In genomic region chr19:7505682-7506384, GRCh38 we compare ENCODE assay signal across 8 cellular contexts. TPM values are rescaled to one million over a fixed set of nuclear protein-coding genes. Genes with fewer than 3 reads are reported as not detected.
A peak's percentile ranks its signal among the peaks of the same experiment; 100 is the strongest.
DNase-seq lines count a peak whose midpoint lies in the region; ATAC-seq and TF ChIP-seq lines count a peak whose summit lies in the region.

No MANE protein-coding gene starts in this region.

- CTCF ChIA-PET in activated CD4-positive, alpha-beta T cell treated with anti-CD3 and anti-CD28 coated beads for 36 hours (lab: Charles Lee), result interaction anchor here (0.8 to 1.0 kb wide), 2 partner anchors 63 to 370 kb away, joined by 3 read pairs; no protein-coding TSS in a partner anchor

- H3K36me3 Mint-ChIP-seq in activated CD4-positive, alpha-beta T cell treated with anti-CD3 and anti-CD28 coated beads for 36 hours (ENCODE audit: low read depth), result no peaks in the 10 kb centered on the region
- H3K36me3 Mint-ChIP-seq in natural killer cell treated with Interleukin-12 subunit alpha and Interleukin-12 subunit beta and Interleukin-15 and Interleukin-18, amount 100 ng/mL, for 72 hours, result no peaks in the 10 kb centered on the region

- peaks cover 13% of the 10 kb centered on the region for H3K27me3 ChIP-seq in colonic mucosa

- peaks cover 6% of the 10 kb centered on the region for H3K4me1 ChIP-seq in colonic mucosa

- peaks cover 13% of the 10 kb centered on the region for H3K4me1 Mint-ChIP-seq in activated CD4-positive, alpha-beta T cell treated with anti-CD3 and anti-CD28 coated beads for 36 hours
- peaks cover 0 to 11% of the 10 kb centered on the region in 2 donors for H3K4me1 Mint-ChIP-seq in natural killer cell treated with Interleukin-12 subunit alpha and Interleukin-12 subunit beta and Interleukin-15 and Interleukin-18, amount 100 ng/mL, for 72 hours (ENCODE audit: low read depth in 2 of 2)

- ATAC-seq in activated CD4-positive, alpha-beta T cell treated with anti-CD3 and anti-CD28 coated beads for 36 hours, result peak; percentile 64
- peak; percentile 61 to 69 for ATAC-seq in natural killer cell treated with Interleukin-12 subunit alpha and Interleukin-12 subunit beta and Interleukin-15 and Interleukin-18, amount 100 ng/mL, for 72 hours

- no peak for TF ChIP-seq CTCF in colonic mucosa (IDR thresholded peaks at IDR 0.05)

- intact Hi-C loops in activated CD4-positive, alpha-beta T cell treated with anti-CD3 and anti-CD28 coated beads for 36 hours (cut with DNase I, micrococcal nuclease), result loop anchor here in 1 of 2 experiments (1.0 to 5.0 kb wide), 6 partner anchors 16 to 366 kb away; partner anchors contain the start of genes MCOLN1, PEX11G, PNPLA6 and PRR36
- intact Hi-C loops in colonic mucosa (cut with DNase I), result no loop called here
- intact Hi-C loops in posterior vena cava (cut with DNase I), result no loop called here

- no peaks in the 10 kb centered on the region for H3K36me3 ChIP-seq in colonic mucosa

- no peak overlapping the region for H3K27ac Mint-ChIP-seq in activated CD4-positive, alpha-beta T cell treated with anti-CD3 and anti-CD28 coated beads for 36 hours
- H3K27ac Mint-ChIP-seq in natural killer cell treated with Interleukin-12 subunit alpha and Interleukin-12 subunit beta and Interleukin-15 and Interleukin-18, amount 100 ng/mL, for 72 hours, result no peak overlapping the region

- H3K27ac ChIP-seq in colonic mucosa, result peak overlapping the region; percentile 50

- H3K9me3 Mint-ChIP-seq in activated CD4-positive, alpha-beta T cell treated with anti-CD3 and anti-CD28 coated beads for 36 hours (ENCODE audit: low read depth), result no peaks in the 10 kb centered on the region
- no peaks in the 10 kb centered on the region for H3K9me3 Mint-ChIP-seq in natural killer cell treated with Interleukin-12 subunit alpha and Interleukin-12 subunit beta and Interleukin-15 and Interleukin-18, amount 100 ng/mL, for 72 hours

- H3K4me3 ChIP-seq in colonic mucosa, result peak overlapping the region; percentile 34

- peaks cover 29% of the 10 kb centered on the region for H3K27me3 Mint-ChIP-seq in activated CD4-positive, alpha-beta T cell treated with anti-CD3 and anti-CD28 coated beads for 36 hours
- peaks cover 13 to 20% of the 10 kb centered on the region in 2 donors for H3K27me3 Mint-ChIP-seq in natural killer cell treated with Interleukin-12 subunit alpha and Interleukin-12 subunit beta and Interleukin-15 and Interleukin-18, amount 100 ng/mL, for 72 hours

- no peaks in the 10 kb centered on the region for H3K9me3 ChIP-seq in colonic mucosa

- peak; percentile 72 for DNase-seq in activated CD4-positive, alpha-beta T cell treated with anti-CD3 and anti-CD28 coated beads for 36 hours
- DNase-seq in activated CD4-positive, alpha-beta T cell treated with anti-CD3 and anti-CD28 coated beads for 1 hour, result no peak
- peak; percentile 38 for DNase-seq in NCI-H345 treated with DMSO at 0.1 percent for 48 hours (lab: John Stamatoyannopoulos, UW; ENCODE audit: unreplicated experiment)
- DNase-seq in colonic mucosa, result no peak
- no peak for DNase-seq in natural killer cell treated with Interleukin-12 subunit alpha and Interleukin-12 subunit beta and Interleukin-15 and Interleukin-18, amount 100 ng/mL, for 72 hours (ENCODE audit: low spot score)
- no peak for DNase-seq in NOMO-1 treated with DMSO at 0.1 percent for 48 hours (lab: John Stamatoyannopoulos, UW; ENCODE audit: unreplicated experiment)
- DNase-seq in hepatic stellate cell (ENCODE audit: low spot score), result no peak
- no peak for DNase-seq in posterior vena cava (ENCODE audit: low spot score)

- peak overlapping the region; percentile 32 for H3K4me3 Mint-ChIP-seq in activated CD4-positive, alpha-beta T cell treated with anti-CD3 and anti-CD28 coated beads for 36 hours
- peak overlapping the region; percentile 64 for H3K4me3 Mint-ChIP-seq in natural killer cell treated with Interleukin-12 subunit alpha and Interleukin-12 subunit beta and Interleukin-15 and Interleukin-18, amount 100 ng/mL, for 72 hours

- POLR2A ChIA-PET in activated CD4-positive, alpha-beta T cell treated with anti-CD3 and anti-CD28 coated beads for 36 hours (lab: Charles Lee), result interaction anchor here (0.7 kb wide), 2 partner anchors 16 to 326 kb away, joined by 3 to 4 read pairs; no protein-coding TSS in a partner anchor

- peak overlapping the region in 1 of 2 donors; percentile 66 for H3K9ac ChIP-seq in colonic mucosa (ENCODE audit: low read depth in 2 of 2, low read length in 2 of 2)

RNA-seq across cellular contexts. Expression of gene ZNF358, which starts 10.1 kb away (rescaled TPM):
- total RNA-seq in activated CD4-positive, alpha-beta T cell treated with anti-CD3 and anti-CD28 coated beads for 36 hours, result 1 to 10 TPM; 5.1 to 8.5 TPM
- total RNA-seq in colonic mucosa (10 to 100 TPM; 20.2 to 44.1 TPM), posterior vena cava (10 to 100 TPM; 52.3 to 55.0 TPM)
- 10 to 100 TPM; 10.2 to 15.6 TPM for total RNA-seq in natural killer cell treated with Interleukin-12 subunit alpha and Interleukin-12 subunit beta and Interleukin-15 and Interleukin-18, amount 100 ng/mL, for 72 hours

RNA-seq across cellular contexts. Expression of gene MCOLN1, which starts 16.6 kb away (rescaled TPM):
- total RNA-seq in activated CD4-positive, alpha-beta T cell treated with anti-CD3 and anti-CD28 coated beads for 36 hours, result 1 to 10 TPM; 6.7 to 7.7 TPM
- total RNA-seq in colonic mucosa (10 to 100 TPM; 17.8 to 26.5 TPM), posterior vena cava (10 to 100 TPM; 23.1 to 26.1 TPM)
- total RNA-seq in natural killer cell treated with Interleukin-12 subunit alpha and Interleukin-12 subunit beta and Interleukin-15 and Interleukin-18, amount 100 ng/mL, for 72 hours, result 10 to 100 TPM; 26.0 to 41.2 TPM

RNA-seq across cellular contexts. Expression of gene PEX11G, which starts 17.0 kb away (rescaled TPM):
- 1 to 10 TPM in 1 of 2 experiments, under 1 TPM in 1; 0.51 to 1.1 TPM for total RNA-seq in activated CD4-positive, alpha-beta T cell treated with anti-CD3 and anti-CD28 coated beads for 36 hours
- total RNA-seq in colonic mucosa (1 to 10 TPM; 5.7 to 6.6 TPM), posterior vena cava (1 to 10 TPM; 2.7 to 4.1 TPM)
- 1 to 10 TPM; 1.2 to 1.4 TPM for total RNA-seq in natural killer cell treated with Interleukin-12 subunit alpha and Interleukin-12 subunit beta and Interleukin-15 and Interleukin-18, amount 100 ng/mL, for 72 hours

RNA-seq across cellular contexts. Expression of gene PNPLA6, which starts 29.7 kb away (rescaled TPM):
- total RNA-seq in activated CD4-positive, alpha-beta T cell treated with anti-CD3 and anti-CD28 coated beads for 36 hours, result 100 to 1,000 TPM in 1 of 2 experiments, 10 to 100 TPM in 1; 82.2 to 108 TPM
- total RNA-seq in colonic mucosa (100 to 1,000 TPM in 1 of 2 donors, 10 to 100 TPM in 1; 93.0 to 131 TPM), posterior vena cava (10 to 100 TPM; 78.0 to 79.3 TPM)
- total RNA-seq in natural killer cell treated with Interleukin-12 subunit alpha and Interleukin-12 subunit beta and Interleukin-15 and Interleukin-18, amount 100 ng/mL, for 72 hours, result 100 to 1,000 TPM; 259 to 369 TPM

Comparison
In these comparisons a context has a peak if more than half of its experiments do, and no peak if none do; other contexts are left out.
1. DNase-seq: peak in activated CD4-positive, alpha-beta T cell treated with anti-CD3 and anti-CD28 coated beads for 36 hours (single experiment) and NCI-H345 treated with DMSO at 0.1 percent for 48 hours (single experiment); none in activated CD4-positive, alpha-beta T cell treated with anti-CD3 and anti-CD28 coated beads for 1 hour (single experiment), colonic mucosa (single experiment), natural killer cell treated with Interleukin-12 subunit alpha and Interleukin-12 subunit beta and Interleukin-15 and Interleukin-18, amount 100 ng/mL, for 72 hours (single experiment), NOMO-1 treated with DMSO at 0.1 percent for 48 hours (single experiment), hepatic stellate cell (single experiment) and posterior vena cava (single experiment).